In the genomic region with DNA sequence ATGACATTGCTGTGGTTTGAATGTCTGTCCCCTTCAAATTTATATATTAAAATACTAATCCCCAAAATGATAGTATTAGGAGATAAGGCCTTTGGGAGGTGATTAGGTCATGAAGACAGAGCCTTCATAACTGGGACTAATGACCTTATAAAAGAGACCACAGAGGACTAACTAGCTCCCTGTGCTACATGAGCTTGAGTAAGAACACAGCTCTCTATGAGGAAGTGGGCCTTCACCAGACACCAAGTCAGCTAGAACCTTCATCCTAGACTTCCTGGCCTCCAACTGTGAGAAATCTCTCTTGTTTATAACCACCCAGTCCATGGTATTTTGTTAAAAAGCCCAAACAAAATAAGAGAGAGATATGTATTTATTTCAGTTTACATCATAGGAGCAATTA, we compare ENCODE assay signal across 12 cellular contexts.
DNase-seq lines count a peak whose midpoint lies in the region; ATAC-seq and TF ChIP-seq lines count a peak whose summit lies in the region.
"Had no signal": no experiment of that assay in that cellular context is flagged by ENCODE, and none has a peak within 500 bp of the region (broad histone marks: within the 10 kb centered on the region; RNA-seq: fewer than 3 reads in every experiment).

No MANE protein-coding gene starts in this region.

- no peaks in the 10 kb centered on the region for H3K27me3 ChIP-seq in foreskin keratinocyte
- H3K27me3 ChIP-seq: breast epithelium had no signal

- DNase-seq in RPMI8226 (peak; percentile 46), foreskin keratinocyte (no peak), NCI-H82 treated with DMSO at 0.1 percent for 48 hours (lab: John Stamatoyannopoulos, UW; ENCODE audit: unreplicated experiment) (no peak), SK-N-DZ (ENCODE audit: low spot score) (no peak), NCI-H446 (lab: John Stamatoyannopoulos, UW) (no peak)
- DNase-seq: activated T-cell treated with anti-CD3 and anti-CD28 coated beads for 4 hours, GOT3, left cardiac atrium had no signal

- no peak for TF ChIP-seq CTCF in foreskin keratinocyte (conservative IDR thresholded peaks at IDR 0.05)

- no peaks in the 10 kb centered on the region for H3K4me1 ChIP-seq in foreskin keratinocyte
- H3K4me1 ChIP-seq: breast epithelium had no signal

- no peak overlapping the region for H3K27ac ChIP-seq in foreskin keratinocyte
- H3K27ac ChIP-seq: breast epithelium had no signal

- peak; percentile 98 for ATAC-seq in GM18867 (IDR thresholded peaks at IDR 0.05; ENCODE audit: unreplicated experiment)
- peak; percentile 96 for ATAC-seq in GM21526 (IDR thresholded peaks at IDR 0.05; ENCODE audit: low FRiP score, unreplicated experiment)
- ATAC-seq in HG03095 (IDR thresholded peaks at IDR 0.05; ENCODE audit: unreplicated experiment): peak; percentile 93
- no peak for ATAC-seq in foreskin keratinocyte
- ATAC-seq: left cardiac atrium had no signal
